1 cellular context compared by ENCODE assay signal in the genomic region with DNA sequence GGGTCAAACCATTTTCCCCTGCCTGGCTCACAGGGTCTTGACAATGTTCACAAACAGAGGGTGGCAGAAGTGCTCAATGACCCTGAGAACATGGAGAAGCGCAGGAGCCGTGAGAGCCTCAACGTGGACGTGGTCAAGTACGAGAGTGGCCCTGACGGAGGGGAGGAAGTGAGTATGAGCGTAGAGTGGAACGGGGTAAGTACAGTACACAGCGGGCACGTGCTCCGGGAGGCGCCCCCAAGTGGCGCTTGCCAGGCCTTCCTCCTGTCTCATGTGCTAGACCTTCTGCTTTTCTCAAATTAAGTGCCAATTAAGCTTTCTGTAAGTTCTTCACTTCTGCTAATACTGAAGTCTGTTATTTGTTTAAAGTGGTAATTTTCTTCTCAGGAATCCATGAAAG.
TF ChIP-seq lines count a peak whose summit lies in the region.

No MANE protein-coding gene starts in this region.

TF ChIP-seq in HepG2, 621 proteins besides CTCF, POLR2A, EP300 and RAD21 (continued from another document):
- TF ChIP-seq, protein P1, sequence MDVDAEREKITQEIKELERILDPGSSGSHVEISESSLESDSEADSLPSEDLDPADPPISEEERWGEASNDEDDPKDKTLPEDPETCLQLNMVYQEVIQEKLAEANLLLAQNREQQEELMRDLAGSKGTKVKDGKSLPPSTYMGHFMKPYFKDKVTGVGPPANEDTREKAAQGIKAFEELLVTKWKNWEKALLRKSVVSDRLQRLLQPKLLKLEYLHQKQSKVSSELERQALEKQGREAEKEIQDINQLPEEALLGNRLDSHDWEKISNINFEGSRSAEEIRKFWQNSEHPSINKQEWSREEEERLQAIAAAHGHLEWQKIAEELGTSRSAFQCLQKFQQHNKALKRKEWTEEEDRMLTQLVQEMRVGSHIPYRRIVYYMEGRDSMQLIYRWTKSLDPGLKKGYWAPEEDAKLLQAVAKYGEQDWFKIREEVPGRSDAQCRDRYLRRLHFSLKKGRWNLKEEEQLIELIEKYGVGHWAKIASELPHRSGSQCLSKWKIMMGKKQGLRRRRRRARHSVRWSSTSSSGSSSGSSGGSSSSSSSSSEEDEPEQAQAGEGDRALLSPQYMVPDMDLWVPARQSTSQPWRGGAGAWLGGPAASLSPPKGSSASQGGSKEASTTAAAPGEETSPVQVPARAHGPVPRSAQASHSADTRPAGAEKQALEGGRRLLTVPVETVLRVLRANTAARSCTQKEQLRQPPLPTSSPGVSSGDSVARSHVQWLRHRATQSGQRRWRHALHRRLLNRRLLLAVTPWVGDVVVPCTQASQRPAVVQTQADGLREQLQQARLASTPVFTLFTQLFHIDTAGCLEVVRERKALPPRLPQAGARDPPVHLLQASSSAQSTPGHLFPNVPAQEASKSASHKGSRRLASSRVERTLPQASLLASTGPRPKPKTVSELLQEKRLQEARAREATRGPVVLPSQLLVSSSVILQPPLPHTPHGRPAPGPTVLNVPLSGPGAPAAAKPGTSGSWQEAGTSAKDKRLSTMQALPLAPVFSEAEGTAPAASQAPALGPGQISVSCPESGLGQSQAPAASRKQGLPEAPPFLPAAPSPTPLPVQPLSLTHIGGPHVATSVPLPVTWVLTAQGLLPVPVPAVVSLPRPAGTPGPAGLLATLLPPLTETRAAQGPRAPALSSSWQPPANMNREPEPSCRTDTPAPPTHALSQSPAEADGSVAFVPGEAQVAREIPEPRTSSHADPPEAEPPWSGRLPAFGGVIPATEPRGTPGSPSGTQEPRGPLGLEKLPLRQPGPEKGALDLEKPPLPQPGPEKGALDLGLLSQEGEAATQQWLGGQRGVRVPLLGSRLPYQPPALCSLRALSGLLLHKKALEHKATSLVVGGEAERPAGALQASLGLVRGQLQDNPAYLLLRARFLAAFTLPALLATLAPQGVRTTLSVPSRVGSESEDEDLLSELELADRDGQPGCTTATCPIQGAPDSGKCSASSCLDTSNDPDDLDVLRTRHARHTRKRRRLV (CRISPR knock-in tag; IDR thresholded peaks at IDR 0.05) = no peak
- no peak for TF ChIP-seq ZBTB21 (CRISPR knock-in tag; IDR thresholded peaks at IDR 0.05)
- no peak for TF ChIP-seq ZNF432 (CRISPR knock-in tag; IDR thresholded peaks at IDR 0.05; ENCODE audit: borderline replicate concordance)
- no peak for TF ChIP-seq ISL2 (CRISPR knock-in tag; IDR thresholded peaks at IDR 0.05)
- no peak for TF ChIP-seq ZSCAN25 (CRISPR knock-in tag; IDR thresholded peaks at IDR 0.05)
